In the genomic region with DNA sequence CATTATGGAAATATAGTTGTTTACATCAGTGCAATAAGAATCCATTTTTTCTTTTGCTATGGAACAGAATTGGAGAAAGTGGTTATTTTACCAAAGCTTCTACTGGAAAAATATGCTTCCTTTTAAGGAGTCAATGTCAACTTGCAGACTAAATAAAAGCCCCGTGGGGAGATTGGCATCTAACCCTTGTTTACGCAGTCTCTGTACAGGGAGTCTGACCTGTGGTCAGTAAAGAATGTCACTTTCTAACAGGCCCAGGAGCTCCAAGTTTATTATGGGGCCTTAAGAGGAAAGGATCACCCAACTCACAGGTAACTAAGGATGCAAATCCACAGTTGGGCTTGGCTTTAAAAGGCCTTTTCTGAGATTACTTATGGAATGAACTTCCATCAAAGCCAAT, we compare ENCODE assay signal across 19 cellular contexts.
"Had no signal": no experiment of that assay in that cellular context is flagged by ENCODE, and none has a peak within 500 bp of the region (broad histone marks: within the 10 kb centered on the region; RNA-seq: fewer than 3 reads in every experiment).

No MANE protein-coding gene starts in this region.

- H3K4me1 ChIP-seq: gastrocnemius medialis, heart right ventricle, left lung, lower lobe of right lung, neural progenitor cell, right atrium auricular region, stomach had no signal

- DNase-seq: cortex of kidney; effector memory CD4-positive, alpha-beta T cell; gastrocnemius medialis; heart right ventricle; hypothalamus; left lung; lower lobe of right lung; midbrain; nucleus accumbens; ovary; stimulated activated naive CD4-positive, alpha-beta T cell; stomach; substantia nigra; trophoblast cell had no signal

- H3K9ac ChIP-seq: neural progenitor cell had no signal

- H2AFZ ChIP-seq: neural progenitor cell had no signal

- FAIRE-seq: endometrium, islet of Langerhans had no signal

- H3K4me3 ChIP-seq: gastrocnemius medialis, heart right ventricle, left lung, lower lobe of right lung, neural progenitor cell, ovary, right atrium auricular region, stomach, thoracic aorta had no signal

- H3K4me2 ChIP-seq: neural progenitor cell had no signal

- H3K36me3 ChIP-seq: gastrocnemius medialis, heart right ventricle, left lung, lower lobe of right lung, neural progenitor cell, ovary, right atrium auricular region, stomach, thoracic aorta had no signal

- H3K27me3 ChIP-seq: gastrocnemius medialis, heart right ventricle, left lung, neural progenitor cell, ovary, right atrium auricular region, stomach had no signal

- H3K27ac ChIP-seq: gastrocnemius medialis, heart right ventricle, left lung, lower lobe of right lung, neural progenitor cell, ovary, right atrium auricular region, stomach, thoracic aorta had no signal

- H3K9me3 ChIP-seq: gastrocnemius medialis, ovary had no signal
